3 cellular contexts compared by ENCODE assay signal in genomic region chr6:160347259-160348208, GRCh38.
A peak's percentile ranks its signal among the peaks of the same experiment; 100 is the strongest.
TF ChIP-seq lines count a peak whose summit lies in the region.

No MANE protein-coding gene starts in this region.

TF ChIP-seq in IMR-90, 13 proteins besides CTCF, POLR2A, EP300 and RAD21:
- TF ChIP-seq ELK1 (IDR thresholded peaks at IDR 0.05; ENCODE audit: borderline replicate concordance, low read depth, low read length): no peak
- no peak for TF ChIP-seq MAZ (IDR thresholded peaks at IDR 0.05; ENCODE audit: borderline replicate concordance, low read depth, low read length)
- TF ChIP-seq SMC3 (IDR thresholded peaks at IDR 0.05; ENCODE audit: low read depth, low read length): no peak
- TF ChIP-seq CHD1 (IDR thresholded peaks at IDR 0.05; ENCODE audit: low read depth, low read length): no peak
- TF ChIP-seq NFE2L2 (IDR thresholded peaks at IDR 0.05; ENCODE audit: low read depth, low read length): no peak
- TF ChIP-seq CEBPB (IDR thresholded peaks at IDR 0.05; ENCODE audit: low read depth, low read length): no peak
- no peak for TF ChIP-seq BHLHE40 (IDR thresholded peaks at IDR 0.05; ENCODE audit: low read depth, low read length)
- TF ChIP-seq MAFK (IDR thresholded peaks at IDR 0.05; ENCODE audit: low read depth, low read length): no peak
- no peak for TF ChIP-seq MXI1 (IDR thresholded peaks at IDR 0.05; ENCODE audit: borderline replicate concordance, low read depth, low read length)
- no peak for TF ChIP-seq USF2 (IDR thresholded peaks at IDR 0.05; ENCODE audit: low read depth, low read length)
- no peak for TF ChIP-seq FOS (IDR thresholded peaks at IDR 0.05; ENCODE audit: low read depth, low read length)
- no peak for TF ChIP-seq RFX5 (IDR thresholded peaks at IDR 0.05; ENCODE audit: low read depth, low read length)
- no peak for TF ChIP-seq RCOR1 (IDR thresholded peaks at IDR 0.05; ENCODE audit: insufficient replicate concordance, low read length)

TF ChIP-seq in H1, 55 proteins besides CTCF, POLR2A, EP300 and RAD21:
- TF ChIP-seq JUN (IDR thresholded peaks at IDR 0.05; ENCODE audit: low read depth, low read length) (no peak), KDM4A (IDR thresholded peaks at IDR 0.05; ENCODE audit: low read depth, low read length, severe bottlenecking) (no peak), E2F6 (IDR thresholded peaks at IDR 0.05) (peak; percentile 59), EZH2 (IDR thresholded peaks at IDR 0.05; ENCODE audit: low read depth, low read length, severe bottlenecking) (no peak), SP2 (IDR thresholded peaks at IDR 0.05; ENCODE audit: low read length) (no peak), RNF2 (IDR thresholded peaks at IDR 0.05; ENCODE audit: borderline replicate concordance, low read depth, low read length, missing control alignments, poor library complexity, severe bottlenecking) (no peak), SIX5 (IDR thresholded peaks at IDR 0.05; ENCODE audit: low read depth, low read length) (no peak), MAX (IDR thresholded peaks at IDR 0.05) (peak; percentile 75), KDM5A (IDR thresholded peaks at IDR 0.05; ENCODE audit: low read length) (no peak), CTBP2 (IDR thresholded peaks at IDR 0.05; ENCODE audit: borderline replicate concordance, insufficient read depth, insufficient read length, low read length) (no peak), TAF7 (optimal IDR thresholded peaks at IDR 0.05; ENCODE audit: borderline replicate concordance, low read depth, low read length) (no peak), ATF2 (IDR thresholded peaks at IDR 0.05; ENCODE audit: low read length) (no peak), GABPA (IDR thresholded peaks at IDR 0.05; ENCODE audit: borderline replicate concordance, insufficient read depth, low read length) (peak; percentile 8; the same call in 1 of the 2 replicates), CBX5 (IDR thresholded peaks at IDR 0.05; ENCODE audit: low read depth, low read length) (no peak), CBX8 (IDR thresholded peaks at IDR 0.05; ENCODE audit: borderline replicate concordance, low read depth, low read length) (no peak), RFX5 (IDR thresholded peaks at IDR 0.05; ENCODE audit: borderline replicate concordance, low read depth, low read length) (no peak), TAF1 (IDR thresholded peaks at IDR 0.05; ENCODE audit: low read depth, low read length) (0 out of 2 replicates have a peak, but pooled peaks have one; percentile 3)

TF ChIP-seq in liver, 16 proteins besides CTCF, POLR2A, EP300 and RAD21:
- TF ChIP-seq REST (IDR thresholded peaks at IDR 0.05) (no peak), HNF4G (IDR thresholded peaks at IDR 0.05) (no peak), ATF3 (IDR thresholded peaks at IDR 0.05) (no peak), JUND (IDR thresholded peaks at IDR 0.05) (no peak), EGR1 (IDR thresholded peaks at IDR 0.05; ENCODE audit: low read depth in 2 of 2) (no peak), FOXA2 (IDR thresholded peaks at IDR 0.05) (no peak), NR2F2 (IDR thresholded peaks at IDR 0.05) (no peak)
